In genomic region chr17:28747046-28747691, GRCh38 we compare ENCODE assay signal across 8 cellular contexts. TPM values are rescaled to one million over a fixed set of nuclear protein-coding genes. Genes with fewer than 3 reads are reported as not detected.
DNase-seq lines count a peak whose midpoint lies in the region; ATAC-seq, FAIRE-seq and TF ChIP-seq lines count a peak whose summit lies in the region.

No MANE protein-coding gene starts in this region.

- H4K20me1 ChIP-seq in astrocyte (ENCODE audit: insufficient read depth, low read length): peaks cover 75% of the 10 kb centered on the region

- TF ChIP-seq CTCF in astrocyte (IDR thresholded peaks at IDR 0.05; ENCODE audit: insufficient read depth, low read depth, low read length) (no peak), lower lobe of right lung (IDR thresholded peaks at IDR 0.05) (no peak), transverse colon (IDR thresholded peaks at IDR 0.05) (peak in 1 of 5 experiments; percentile 23)

- TF ChIP-seq EP300 in transverse colon (IDR thresholded peaks at IDR 0.05; ENCODE audit: low read depth): no peak

- H3K4me1 ChIP-seq in astrocyte (ENCODE audit: insufficient read depth, low read length) (peaks cover 35% of the 10 kb centered on the region), lower lobe of right lung (peaks cover 78% of the 10 kb centered on the region), transverse colon (peaks cover 17 to 74% (median 65%) of the 10 kb centered on the region in 4 donors)

- H3K4me3 ChIP-seq in astrocyte (ENCODE audit: insufficient read depth, low read depth, low read length) (no peak overlapping the region), lower lobe of right lung (peak overlapping the region; percentile 74), transverse colon (peak overlapping the region in 2 of 4 donors; percentile 81 to 89)

- H3K27me3 ChIP-seq in astrocyte (ENCODE audit: insufficient read depth, low read length): no peaks in the 10 kb centered on the region
- no peaks in the 10 kb centered on the region for H3K27me3 ChIP-seq in lower lobe of right lung (ENCODE audit: low read depth)
- no peaks in the 10 kb centered on the region for H3K27me3 ChIP-seq in transverse colon

- peak; percentile 24 for TF ChIP-seq POLR2A in transverse colon (IDR thresholded peaks at IDR 0.05)
- TF ChIP-seq POLR2A in GM18505 (IDR thresholded peaks at IDR 0.05; ENCODE audit: borderline replicate concordance, extremely low read depth, insufficient read depth, insufficient read length): no peak

- in situ Hi-C loops in transverse colon (cut with MboI; ENCODE audit: low pct_ligation_motif_present in 1 of 4, low pct_unique_long_range_greater_than_20kb in 1 of 4, low sequenced_read_pairs in 3 of 4): no loop called here

- H3K27me3 Mint-ChIP-seq in activated CD4-positive, alpha-beta T cell treated with anti-CD3 and anti-CD28 coated beads, Interleukin-2, amount 10 ng/mL, durations not matched to agents 24 days and 14 days: no peaks in the 10 kb centered on the region
- no peaks in the 10 kb centered on the region for H3K27me3 Mint-ChIP-seq in astrocyte (ENCODE audit: low read depth, unreplicated experiment)

- H3K9me3 ChIP-seq in astrocyte (ENCODE audit: insufficient read depth, low read depth, low read length): no peaks in the 10 kb centered on the region
- H3K9me3 ChIP-seq in lower lobe of right lung: no peaks in the 10 kb centered on the region
- H3K9me3 ChIP-seq in transverse colon: no peaks in the 10 kb centered on the region

- H3K27ac Mint-ChIP-seq in activated CD4-positive, alpha-beta T cell treated with anti-CD3 and anti-CD28 coated beads, Interleukin-2, amount 10 ng/mL, durations not matched to agents 24 days and 14 days: peak overlapping the region; percentile 25
- H3K27ac Mint-ChIP-seq in astrocyte (ENCODE audit: unreplicated experiment): no peak overlapping the region

- H3K4me2 ChIP-seq in astrocyte (ENCODE audit: low read length): peak overlapping the region; percentile 95

- 22% methylated on average over 4 of the region's 7 CpGs; no CpG with 5 or more reads in 1 of the 2 donors for WGBS in transverse colon (ENCODE audit: low coverage in 1 of 2), 2 donors

- peaks cover 60% of the 10 kb centered on the region for H3K36me3 Mint-ChIP-seq in activated CD4-positive, alpha-beta T cell treated with anti-CD3 and anti-CD28 coated beads, Interleukin-2, amount 10 ng/mL, durations not matched to agents 24 days and 14 days (ENCODE audit: low read depth)
- peaks cover 8% of the 10 kb centered on the region for H3K36me3 Mint-ChIP-seq in astrocyte (ENCODE audit: low read depth, unreplicated experiment)

- DNase-seq in activated CD4-positive, alpha-beta T cell treated with anti-CD3 and anti-CD28 coated beads, Interleukin-2, amount 10 ng/mL, durations not matched to agents 24 days and 14 days: no peak
- no peak for DNase-seq in activated CD4-positive, alpha-beta T cell treated with anti-CD3 and anti-CD28 coated beads for 1 hour
- no peak for DNase-seq in astrocyte (ENCODE audit: low read depth)
- DNase-seq in lower lobe of right lung: peak; percentile 85
- peak; percentile 78 for DNase-seq in transverse colon
- DNase-seq in kidney glomerular epithelial cell (lab: John Stamatoyannopoulos, UW): no peak
- DNase-seq in NK-92 treated with Interleukin-12 subunit alpha and Interleukin-12 subunit beta, amount 100 ng/mL, for 24 hours (lab: John Stamatoyannopoulos, UW): no peak

- FAIRE-seq in astrocyte (lab: Jason Lieb, UNC): no peak

- H3K9ac ChIP-seq in astrocyte (ENCODE audit: low read length): peak overlapping the region; percentile 92

- H3K36me3 ChIP-seq in astrocyte (ENCODE audit: insufficient read depth, low read length) (peaks cover 20% of the 10 kb centered on the region), lower lobe of right lung (peaks cover 43% of the 10 kb centered on the region), transverse colon (no peaks in the 10 kb centered on the region)

- H3K9me3 Mint-ChIP-seq in activated CD4-positive, alpha-beta T cell treated with anti-CD3 and anti-CD28 coated beads, Interleukin-2, amount 10 ng/mL, durations not matched to agents 24 days and 14 days: no peaks in the 10 kb centered on the region
- no peaks in the 10 kb centered on the region for H3K9me3 Mint-ChIP-seq in astrocyte (ENCODE audit: unreplicated experiment)

- ATAC-seq in lower lobe of right lung (peak; percentile 49 to 56), GM18505 (IDR thresholded peaks at IDR 0.05; ENCODE audit: unreplicated experiment) (no peak)

- H2AFZ ChIP-seq in astrocyte (ENCODE audit: low read depth, low read length): no peak overlapping the region

- H3K27ac ChIP-seq in astrocyte (ENCODE audit: low read depth, low read length) (no peak overlapping the region), lower lobe of right lung (peak overlapping the region; percentile 94), transverse colon (peak overlapping the region; percentile 98 to 99 (median 98))

- H3K4me1 Mint-ChIP-seq in activated CD4-positive, alpha-beta T cell treated with anti-CD3 and anti-CD28 coated beads, Interleukin-2, amount 10 ng/mL, durations not matched to agents 24 days and 14 days: peaks cover 26% of the 10 kb centered on the region
- H3K4me1 Mint-ChIP-seq in astrocyte (ENCODE audit: low read depth, unreplicated experiment): peaks cover 11% of the 10 kb centered on the region

- peaks cover 68% of the 10 kb centered on the region for H3K79me2 ChIP-seq in astrocyte (ENCODE audit: insufficient read depth, low read length)

- peak overlapping the region; percentile 94 for H3K4me3 Mint-ChIP-seq in activated CD4-positive, alpha-beta T cell treated with anti-CD3 and anti-CD28 coated beads, Interleukin-2, amount 10 ng/mL, durations not matched to agents 24 days and 14 days
- H3K4me3 Mint-ChIP-seq in astrocyte (ENCODE audit: unreplicated experiment): peak overlapping the region; percentile 94

- intact Hi-C loops in activated CD4-positive, alpha-beta T cell treated with anti-CD3 and anti-CD28 coated beads, Interleukin-2, amount 10 ng/mL, durations not matched to agents 24 days and 14 days (cut with micrococcal nuclease): no loop called here
- intact Hi-C loops in lower lobe of right lung (cut with DNase I): no loop called here
- intact Hi-C loops in transverse colon (cut with DNase I; ENCODE audit: low total_unique reads): no loop called here

RNA-seq across cellular contexts. Expression of gene TRAF4, which starts 3.4 kb away (rescaled TPM):
- total RNA-seq in activated CD4-positive, alpha-beta T cell treated with anti-CD3 and anti-CD28 coated beads, Interleukin-2, amount 10 ng/mL, durations not matched to agents 24 days and 14 days: 155 and 168 TPM in 2 replicates
- 132 and 143 TPM in 2 replicates for total RNA-seq in astrocyte
- total RNA-seq in lower lobe of right lung: 52.8 TPM
- total RNA-seq in transverse colon: 100 to 1,000 TPM in 3 of 4 donors, 10 to 100 TPM in 1; 65.7 to 191 (median 126) TPM

RNA-seq across cellular contexts. Expression of gene NEK8, which starts 18.6 kb away (rescaled TPM):
- total RNA-seq in activated CD4-positive, alpha-beta T cell treated with anti-CD3 and anti-CD28 coated beads, Interleukin-2, amount 10 ng/mL, durations not matched to agents 24 days and 14 days: 5.5 and 6.1 TPM in 2 replicates
- total RNA-seq in astrocyte (4.3 TPM in 2 replicates), lower lobe of right lung (11.3 TPM), transverse colon (10 to 100 TPM in 1 of 4 donors, 1 to 10 TPM in 3; 5.7 to 52.3 (median 8.3) TPM)

RNA-seq across cellular contexts. Expression of gene TLCD1, which starts 21.1 kb away (rescaled TPM):
- 12.5 and 16.8 TPM in 2 replicates for total RNA-seq in activated CD4-positive, alpha-beta T cell treated with anti-CD3 and anti-CD28 coated beads, Interleukin-2, amount 10 ng/mL, durations not matched to agents 24 days and 14 days
- total RNA-seq in astrocyte (24.6 and 25.1 TPM in 2 replicates), lower lobe of right lung (19.8 TPM), transverse colon (10 to 100 TPM in 1 of 4 donors, 1 to 10 TPM in 1, not detected in 2; 5.6 to 11.5 TPM)

RNA-seq across cellular contexts. Expression of gene RPL23A, which starts 27.4 kb away (rescaled TPM):
- total RNA-seq in activated CD4-positive, alpha-beta T cell treated with anti-CD3 and anti-CD28 coated beads, Interleukin-2, amount 10 ng/mL, durations not matched to agents 24 days and 14 days: 1,588 and 1,610 TPM in 2 replicates
- total RNA-seq in astrocyte: 901 and 1,068 TPM in 2 replicates
- total RNA-seq in lower lobe of right lung: 1,156 TPM
- 100 to 1,000 TPM; 238 to 385 (median 342) TPM for total RNA-seq in transverse colon

RNA-seq across cellular contexts. Expression of gene RAB34, which starts 29.5 kb away (rescaled TPM):
- total RNA-seq in activated CD4-positive, alpha-beta T cell treated with anti-CD3 and anti-CD28 coated beads, Interleukin-2, amount 10 ng/mL, durations not matched to agents 24 days and 14 days: 19.2 and 20.6 TPM in 2 replicates
- total RNA-seq in astrocyte: 145 and 150 TPM in 2 replicates
- 62.3 TPM for total RNA-seq in lower lobe of right lung
- total RNA-seq in transverse colon: 10 to 100 TPM; 41.1 to 60.5 (median 50.0) TPM

Comparison
In these comparisons a context has a peak if more than half of its experiments do, and no peak if none do; other contexts are left out.
1. DNase-seq: peak in lower lobe of right lung (single experiment) and transverse colon (single experiment); none in activated CD4-positive, alpha-beta T cell treated with anti-CD3 and anti-CD28 coated beads, Interleukin-2, amount 10 ng/mL, durations not matched to agents 24 days and 14 days (single experiment), activated CD4-positive, alpha-beta T cell treated with anti-CD3 and anti-CD28 coated beads for 1 hour (single experiment), astrocyte (single experiment), kidney glomerular epithelial cell (single experiment) and NK-92 treated with Interleukin-12 subunit alpha and Interleukin-12 subunit beta, amount 100 ng/mL, for 24 hours (single experiment).